ENCODE assay signal across 32 cellular contexts in the genomic region with DNA sequence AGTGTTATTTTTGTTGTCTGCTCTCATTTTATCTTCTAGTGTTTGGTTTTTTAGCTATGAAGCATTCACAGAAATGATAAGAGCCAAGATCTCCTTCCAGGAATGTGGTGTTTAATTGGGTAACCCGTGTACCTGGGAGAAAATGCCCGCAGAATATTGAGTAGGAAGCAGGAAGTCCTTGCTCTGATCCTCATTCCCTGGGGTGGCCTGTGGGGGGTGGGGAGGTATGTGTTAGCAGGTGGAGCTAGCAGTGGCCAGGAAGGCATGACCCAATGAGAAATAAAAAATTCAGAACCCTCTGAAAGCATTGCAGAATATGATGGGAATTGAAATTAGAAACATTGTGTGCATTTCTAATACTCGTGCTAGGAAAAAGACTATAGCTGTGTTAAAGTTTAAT.
"Had no signal": no experiment of that assay in that cellular context is flagged by ENCODE, and none has a peak within 500 bp of the region (broad histone marks: within the 10 kb centered on the region; RNA-seq: fewer than 3 reads in every experiment).

No MANE protein-coding gene starts in this region.

- H3K4me2 ChIP-seq: PC-9 had no signal

- ATAC-seq: activated CD8-positive, alpha-beta T cell treated with anti-CD3 and anti-CD28 coated beads for 36 hours; activated T-cell treated with anti-CD3 and anti-CD28 coated beads, Interleukin-2, amount 50 U/mL, for 72 hours; activated T-helper 17 cell treated with anti-CD3 and anti-CD28 coated beads, Interleukin-2, amount 50 U/mL, for 72 hours; Right ventricle myocardium inferior; SK-N-SH treated with all-trans-retinoic acid at 6 μM for 48 hours; T-cell; T-helper 17 cell had no signal

- H3K4me1 ChIP-seq: breast epithelium had no signal

- H3K9me3 ChIP-seq: breast epithelium, MG63 had no signal

- H3K27ac ChIP-seq: breast epithelium, PC-9, RWPE1, WERI-Rb-1 had no signal

- DNase-seq: activated CD4-positive, alpha-beta T cell treated with anti-CD3 and anti-CD28 coated beads, Interleukin-2, amount 10 ng/mL, durations not matched to agents 24 days and 14 days; activated CD4-positive, alpha-beta T cell treated with anti-CD3 and anti-CD28 coated beads, Interleukin-2, amount 50 U/mL, for 4 hours; activated CD8-positive, alpha-beta T cell treated with anti-CD3 and anti-CD28 coated beads for 36 hours; activated effector memory CD4-positive, alpha-beta T cell treated with anti-CD3 and anti-CD28 coated beads, Interleukin-2, amount 50 U/mL, for 16 hours; activated naive CD4-positive, alpha-beta T cell; activated naive CD4-positive, alpha-beta T cell treated with anti-CD3 and anti-CD28 coated beads, Interleukin-2, amount 50 U/mL, for 16 hours; activated naive CD8-positive, alpha-beta T cell treated with anti-CD3 and anti-CD28 coated beads for 36 hours; activated T-cell treated with anti-CD3 and anti-CD28 coated beads, Interleukin-2, amount 50 U/mL, for 1 hour; activated T-cell treated with anti-CD3 and anti-CD28 coated beads, Interleukin-2, amount 50 U/mL, for 72 hours; amniotic stem cell; aorta; Karpas-422; KBM-7; MG63; NCI-H1092; NCI-H1436 treated with DMSO at 0.1 percent for 48 hours; NCI-H187; NCI-H2081; NCI-H226; NCI-H446 treated with DMSO at 0.1 percent for 48 hours; NCI-H524; PC-9; SIG-M5; T-cell; T-helper 17 cell; WERI-Rb-1 had no signal

- H3K27me3 ChIP-seq: breast epithelium, MG63 had no signal

- H3K4me3 ChIP-seq: breast epithelium, MG63, PC-9 had no signal

- H3K36me3 ChIP-seq: breast epithelium, MG63, WERI-Rb-1 had no signal

- H2AFZ ChIP-seq: PC-9 had no signal

- FAIRE-seq: RCC 7860 had no signal
